In genomic region chr4:61276034-61276433, GRCh38 we compare ENCODE assay signal across 24 cellular contexts.
A peak's percentile ranks its signal among the peaks of the same experiment; 100 is the strongest.
DNase-seq lines count a peak whose midpoint lies in the region; ATAC-seq and TF ChIP-seq lines count a peak whose summit lies in the region.
"Had no signal": no experiment of that assay in that cellular context is flagged by ENCODE, and none has a peak within 500 bp of the region (broad histone marks: within the 10 kb centered on the region; RNA-seq: fewer than 3 reads in every experiment).

No MANE protein-coding gene starts in this region.

- H3K27me3 Mint-ChIP-seq in GM23338 (ENCODE audit: insufficient read depth, low read depth, poor library complexity): peaks cover 5% of the 10 kb centered on the region
- H3K27me3 Mint-ChIP-seq: CD4-positive, alpha-beta memory T cell; CD4-positive, CD25-positive, alpha-beta regulatory T cell; CD8-positive, alpha-beta memory T cell had no signal

- no peaks in the 10 kb centered on the region for H3K9me3 ChIP-seq in ascending aorta
- no peaks in the 10 kb centered on the region for H3K9me3 ChIP-seq in thoracic aorta
- H3K9me3 ChIP-seq: BE2C, BLaER1 had no signal

- H3K79me2 ChIP-seq in GM23338 (replicated peaks; ENCODE audit: insufficient read depth): peaks cover 4% of the 10 kb centered on the region; the same call in 1 of the 2 replicates

- H3K27me3 ChIP-seq in GM23338 (ENCODE audit: insufficient read depth): no peaks in the 10 kb centered on the region
- H3K27me3 ChIP-seq in ascending aorta: no peaks in the 10 kb centered on the region
- H3K27me3 ChIP-seq in thoracic aorta (replicated peaks; ENCODE audit: insufficient read depth): no peaks in the 10 kb centered on the region
- H3K27me3 ChIP-seq: BE2C, BLaER1 had no signal

- peak overlapping the region; percentile 57; the same call in 1 of the 2 replicates for H3K27ac Mint-ChIP-seq in GM23338
- H3K27ac Mint-ChIP-seq: CD14-positive monocyte; CD4-positive, alpha-beta memory T cell; CD4-positive, CD25-positive, alpha-beta regulatory T cell; CD8-positive, alpha-beta memory T cell had no signal

- ATAC-seq in GM23338 (no peak), thoracic aorta (ENCODE audit: insufficient number of reproducible peaks, low FRiP score, low read depth) (no peak), GM18502 (IDR thresholded peaks at IDR 0.05; ENCODE audit: poor library complexity, unreplicated experiment) (no peak), HG03097 (IDR thresholded peaks at IDR 0.05; ENCODE audit: low FRiP score, unreplicated experiment) (no peak)

- H3K36me3 ChIP-seq in GM23338 (ENCODE audit: insufficient read depth): no peaks in the 10 kb centered on the region
- no peaks in the 10 kb centered on the region for H3K36me3 ChIP-seq in ascending aorta
- H3K36me3 ChIP-seq in thoracic aorta: no peaks in the 10 kb centered on the region
- H3K36me3 ChIP-seq: BE2C, BLaER1 had no signal

- DNase-seq in GM23338 (ENCODE audit: low spot score) (no peak), ascending aorta (ENCODE audit: low spot score in 2 of 2) (no peak), thoracic aorta (ENCODE audit: low spot score) (no peak), NCI-H82 (lab: John Stamatoyannopoulos, UW) (no peak)
- DNase-seq: 8988T; ACHN; BE2C; C1 segment of cervical spinal cord; CD4-positive, alpha-beta memory T cell; CD4-positive, CD25-positive, alpha-beta regulatory T cell; CD8-positive, alpha-beta memory T cell; COR-L47; DMS 273 treated with DMSO at 0.1 percent for 48 hours; DMS153; DMS53; DMS79; DND-41; EL; GDM1 had no signal

- H3K9me2 ChIP-seq in GM23338 (ENCODE audit: insufficient read depth): no peaks in the 10 kb centered on the region

- H3K4me3 Mint-ChIP-seq in GM23338: no peak overlapping the region
- H3K4me3 Mint-ChIP-seq: CD14-positive monocyte; CD4-positive, alpha-beta memory T cell; CD4-positive, CD25-positive, alpha-beta regulatory T cell; CD8-positive, alpha-beta memory T cell had no signal

- no peaks in the 10 kb centered on the region for H3K36me3 Mint-ChIP-seq in GM23338 (ENCODE audit: low read depth)
- H3K36me3 Mint-ChIP-seq: CD14-positive monocyte; CD4-positive, alpha-beta memory T cell; CD4-positive, CD25-positive, alpha-beta regulatory T cell; CD8-positive, alpha-beta memory T cell had no signal

- peaks cover 15% of the 10 kb centered on the region for H3K4me1 ChIP-seq in GM23338 (ENCODE audit: insufficient read depth)
- peaks cover 0 to 15% of the 10 kb centered on the region in 2 donors for H3K4me1 ChIP-seq in ascending aorta
- H3K4me1 ChIP-seq in thoracic aorta (ENCODE audit: control insufficient read depth in 1 of 2, low read depth in 2 of 2): peaks cover 19 to 24% of the 10 kb centered on the region in 2 donors
- H3K4me1 ChIP-seq: BE2C, BLaER1 had no signal

- intact Hi-C loops in ascending aorta (cut with DNase I): loop anchor here (5.0 to 10.0 kb wide), 2 partner anchors 74 to 239 kb away; partner anchors contain the start of gene ADGRL3

- no peak overlapping the region for H2AFZ ChIP-seq in GM23338

- H3K4me3 ChIP-seq in GM23338: no peak overlapping the region
- H3K4me3 ChIP-seq in ascending aorta: no peak overlapping the region
- H3K4me3 ChIP-seq in thoracic aorta: peak overlapping the region; percentile 29
- H3K4me3 ChIP-seq: BLaER1, GM12878 had no signal

- H3K27ac ChIP-seq in GM23338 (ENCODE audit: low read depth) (no peak overlapping the region), ascending aorta (peak overlapping the region; percentile 16 to 30), thoracic aorta (peak overlapping the region in 1 of 2 donors; percentile 29)
- H3K27ac ChIP-seq: BLaER1 had no signal

- H4K20me1 ChIP-seq in GM23338 (replicated peaks; ENCODE audit: insufficient read depth): no peaks in the 10 kb centered on the region
- H4K20me1 ChIP-seq: BLaER1 had no signal

- no peak overlapping the region for H3K4me2 ChIP-seq in GM23338
- H3K4me2 ChIP-seq: BLaER1 had no signal

- no peaks in the 10 kb centered on the region for H3F3A ChIP-seq in GM23338 (replicated peaks; ENCODE audit: low read depth)

- H3K9me3 Mint-ChIP-seq in GM23338: no peaks in the 10 kb centered on the region

- peaks cover 23% of the 10 kb centered on the region for H3K4me1 Mint-ChIP-seq in GM23338
- H3K4me1 Mint-ChIP-seq: CD4-positive, alpha-beta memory T cell; CD4-positive, CD25-positive, alpha-beta regulatory T cell; CD8-positive, alpha-beta memory T cell had no signal

- TF ChIP-seq CTCF in GM23338 (conservative IDR thresholded peaks at IDR 0.05; ENCODE audit: low read depth in 2 of 2): no peak
- no peak for TF ChIP-seq CTCF in ascending aorta (IDR thresholded peaks at IDR 0.05)
- TF ChIP-seq CTCF in thoracic aorta (IDR thresholded peaks at IDR 0.05): no peak

TF ChIP-seq in GM23338, 12 proteins besides CTCF, POLR2A, EP300 and RAD21 (continues in another document):
- TF ChIP-seq NANOG (IDR thresholded peaks at IDR 0.05; ENCODE audit: borderline replicate concordance) (no peak), ZNF462 (CRISPR knock-in tag; IDR thresholded peaks at IDR 0.05) (no peak), POLR2AphosphoS5 (IDR thresholded peaks at IDR 0.05; ENCODE audit: low read depth) (no peak), JUNB (IDR thresholded peaks at IDR 0.05; ENCODE audit: unreplicated experiment) (no peak), STAT1 (IDR thresholded peaks at IDR 0.05; ENCODE audit: unreplicated experiment) (no peak), ZNF114 (CRISPR knock-in tag; IDR thresholded peaks at IDR 0.05) (no peak), CREB1 (CRISPR knock-in tag; IDR thresholded peaks at IDR 0.05; ENCODE audit: low read depth) (no peak), ZNF331 (CRISPR knock-in tag; IDR thresholded peaks at IDR 0.05; ENCODE audit: low read depth) (no peak)
- TF ChIP-seq, protein P1, sequence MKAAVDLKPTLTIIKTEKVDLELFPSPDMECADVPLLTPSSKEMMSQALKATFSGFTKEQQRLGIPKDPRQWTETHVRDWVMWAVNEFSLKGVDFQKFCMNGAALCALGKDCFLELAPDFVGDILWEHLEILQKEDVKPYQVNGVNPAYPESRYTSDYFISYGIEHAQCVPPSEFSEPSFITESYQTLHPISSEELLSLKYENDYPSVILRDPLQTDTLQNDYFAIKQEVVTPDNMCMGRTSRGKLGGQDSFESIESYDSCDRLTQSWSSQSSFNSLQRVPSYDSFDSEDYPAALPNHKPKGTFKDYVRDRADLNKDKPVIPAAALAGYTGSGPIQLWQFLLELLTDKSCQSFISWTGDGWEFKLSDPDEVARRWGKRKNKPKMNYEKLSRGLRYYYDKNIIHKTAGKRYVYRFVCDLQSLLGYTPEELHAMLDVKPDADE (IDR thresholded peaks at IDR 0.05): no peak
